Comparison of ENCODE assay signal across 33 cellular contexts in the genomic region with DNA sequence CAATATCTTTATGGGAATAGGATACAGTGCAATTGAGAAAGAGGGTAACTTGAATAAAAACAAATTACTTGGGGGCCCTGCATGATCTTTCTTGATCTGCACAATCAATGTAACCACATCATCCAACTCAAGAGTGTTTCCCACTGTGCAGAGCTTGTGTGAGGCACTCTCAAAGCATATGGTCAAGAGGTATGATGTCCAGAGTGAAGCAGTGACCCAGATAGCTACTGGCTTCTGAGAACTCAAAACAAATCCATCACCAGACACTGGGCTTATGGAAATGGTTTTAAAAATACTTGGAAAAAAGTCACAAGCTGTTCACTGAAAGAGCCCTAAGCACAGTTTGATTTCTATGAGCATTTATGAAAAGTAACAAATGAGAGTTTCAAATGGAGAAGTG.
"Had no signal": no experiment of that assay in that cellular context is flagged by ENCODE, and none has a peak within 500 bp of the region (broad histone marks: within the 10 kb centered on the region; RNA-seq: fewer than 3 reads in every experiment).

No MANE protein-coding gene starts in this region.

- H3K27me3 Mint-ChIP-seq: activated CD4-positive, alpha-beta memory T cell treated with anti-CD3 and anti-CD28 coated beads, Interleukin-2, amount 10 ng/mL, durations not matched to agents 7 days and 5 days; activated CD4-positive, alpha-beta T cell treated with anti-CD3 and anti-CD28 coated beads for 36 hours; activated CD4-positive, alpha-beta T cell treated with anti-CD3 and anti-CD28 coated beads, Interleukin-2, amount 10 ng/mL, durations not matched to agents 24 days and 14 days; activated naive CD4-positive, alpha-beta T cell treated with anti-CD3 and anti-CD28 coated beads, Interleukin-2, amount 10 ng/mL, durations not matched to agents 7 days and 5 days; activated naive CD8-positive, alpha-beta T cell treated with anti-CD3 and anti-CD28 coated beads, Interleukin-2, amount 10 ng/mL, durations not matched to agents 7 days and 5 days; activated T-cell treated with anti-CD3 and anti-CD28 coated beads, Interleukin-2, amount 50 U/mL, for 24 hours; dendritic cell treated with granulocyte-macrophage colony-stimulating factor and Interleukin-4, amounts not matched to agents 40 ng/mL and 50 ng/mL, for 4 days; T-helper 17 cell had no signal

- H3K27ac ChIP-seq: ascending aorta, breast epithelium, cardiac muscle cell, coronary artery, gastrocnemius medialis, heart right ventricle, hepatocyte had no signal

- H3K36me3 Mint-ChIP-seq: activated naive CD4-positive, alpha-beta T cell treated with anti-CD3 and anti-CD28 coated beads, Interleukin-2, amount 10 ng/mL, durations not matched to agents 7 days and 5 days; activated naive CD8-positive, alpha-beta T cell treated with anti-CD3 and anti-CD28 coated beads, Interleukin-2, amount 10 ng/mL, durations not matched to agents 7 days and 5 days; brain had no signal

- H3K4me1 Mint-ChIP-seq: activated CD4-positive, alpha-beta memory T cell treated with anti-CD3 and anti-CD28 coated beads, Interleukin-2, amount 10 ng/mL, durations not matched to agents 7 days and 5 days; activated CD4-positive, alpha-beta T cell treated with anti-CD3 and anti-CD28 coated beads for 36 hours; activated CD4-positive, alpha-beta T cell treated with anti-CD3 and anti-CD28 coated beads, Interleukin-2, amount 10 ng/mL, durations not matched to agents 24 days and 14 days; activated naive CD4-positive, alpha-beta T cell treated with anti-CD3 and anti-CD28 coated beads, Interleukin-2, amount 10 ng/mL, durations not matched to agents 7 days and 5 days; activated naive CD8-positive, alpha-beta T cell treated with anti-CD3 and anti-CD28 coated beads, Interleukin-2, amount 10 ng/mL, durations not matched to agents 7 days and 5 days; brain; T-helper 17 cell had no signal

- DNase-seq: activated CD4-positive, alpha-beta memory T cell treated with anti-CD3 and anti-CD28 coated beads, Interleukin-2, amount 10 ng/mL, durations not matched to agents 7 days and 5 days; activated CD4-positive, alpha-beta T cell treated with anti-CD3 and anti-CD28 coated beads for 36 hours; activated CD4-positive, alpha-beta T cell treated with anti-CD3 and anti-CD28 coated beads, Interleukin-2, amount 10 ng/mL, durations not matched to agents 24 days and 14 days; activated CD4-positive, alpha-beta T cell treated with anti-CD3 and anti-CD28 coated beads, Interleukin-2, amount 50 U/mL, for 4 hours; activated CD4-positive, CD25-positive, alpha-beta regulatory T cell; activated CD4-positive, CD25-positive, alpha-beta regulatory T cell treated with anti-CD3 and anti-CD28 coated beads, Interleukin-2, amount 50 U/mL, for 72 hours; activated CD8-positive, alpha-beta memory T cell treated with anti-CD3 and anti-CD28 coated beads, Interleukin-2, amount 50 U/mL, for 48 hours; activated gamma-delta T cell; activated naive CD4-positive, alpha-beta T cell; activated naive CD4-positive, alpha-beta T cell treated with anti-CD3 and anti-CD28 coated beads, Interleukin-2, amount 10 ng/mL, durations not matched to agents 7 days and 5 days; activated naive CD8-positive, alpha-beta T cell treated with anti-CD3 and anti-CD28 coated beads, Interleukin-2, amount 10 ng/mL, durations not matched to agents 7 days and 5 days; activated T-cell treated with anti-CD3 and anti-CD28 coated beads for 4 hours; activated T-cell treated with anti-CD3 and anti-CD28 coated beads, Interleukin-2, amount 50 U/mL, for 24 hours; activated T-cell treated with anti-CD3 and anti-CD28 coated beads, Interleukin-2, amount 50 U/mL, for 72 hours; central memory CD4-positive, alpha-beta T cell; effector memory CD4-positive, alpha-beta T cell; endodermal cell; foreskin fibroblast; gastrocnemius medialis; heart right ventricle; T-helper 1 cell; T-helper 17 cell; T1000 had no signal

- H3K9me3 Mint-ChIP-seq: endodermal cell had no signal

- H3K4me2 ChIP-seq: hepatocyte had no signal

- H3K4me1 ChIP-seq: ascending aorta, breast epithelium, gastrocnemius medialis, heart right ventricle had no signal

- H3K4me3 ChIP-seq: ascending aorta, breast epithelium, cardiac muscle cell, coronary artery, dorsolateral prefrontal cortex, gastrocnemius medialis, heart right ventricle, hepatocyte had no signal

- H3K79me2 ChIP-seq: hepatocyte had no signal

- H3K27ac Mint-ChIP-seq: activated CD4-positive, alpha-beta memory T cell treated with anti-CD3 and anti-CD28 coated beads, Interleukin-2, amount 10 ng/mL, durations not matched to agents 7 days and 5 days; activated CD4-positive, alpha-beta T cell treated with anti-CD3 and anti-CD28 coated beads for 36 hours; activated CD4-positive, alpha-beta T cell treated with anti-CD3 and anti-CD28 coated beads, Interleukin-2, amount 10 ng/mL, durations not matched to agents 24 days and 14 days; activated naive CD4-positive, alpha-beta T cell treated with anti-CD3 and anti-CD28 coated beads, Interleukin-2, amount 10 ng/mL, durations not matched to agents 7 days and 5 days; activated naive CD4-positive, alpha-beta T cell treated with anti-CD3 and anti-CD28 coated beads, Interleukin-2, amount 50 U/mL, for 72 hours; activated naive CD8-positive, alpha-beta T cell treated with anti-CD3 and anti-CD28 coated beads, Interleukin-2, amount 10 ng/mL, durations not matched to agents 7 days and 5 days; activated T-cell treated with anti-CD3 and anti-CD28 coated beads, Interleukin-2, amount 50 U/mL, for 24 hours; activated T-cell treated with anti-CD3 and anti-CD28 coated beads, Interleukin-2, amount 50 U/mL, for 72 hours; brain; dendritic cell treated with granulocyte-macrophage colony-stimulating factor and Interleukin-4, amounts not matched to agents 40 ng/mL and 50 ng/mL, for 4 days; endodermal cell; T-helper 17 cell; T-helper 2 cell treated with Interferon-gamma antibody and Interleukin-4, amounts not matched to agents 5 μg/mL and 100 μg/mL, for 36 hours had no signal

- H2AFZ ChIP-seq: hepatocyte had no signal

- H3K36me3 ChIP-seq: ascending aorta, breast epithelium, cardiac muscle cell, gastrocnemius medialis, heart right ventricle had no signal

- H3K4me3 Mint-ChIP-seq: activated CD4-positive, alpha-beta memory T cell treated with anti-CD3 and anti-CD28 coated beads, Interleukin-2, amount 10 ng/mL, durations not matched to agents 7 days and 5 days; activated CD4-positive, alpha-beta T cell treated with anti-CD3 and anti-CD28 coated beads for 36 hours; activated CD4-positive, alpha-beta T cell treated with anti-CD3 and anti-CD28 coated beads, Interleukin-2, amount 10 ng/mL, durations not matched to agents 24 days and 14 days; activated naive CD4-positive, alpha-beta T cell treated with anti-CD3 and anti-CD28 coated beads, Interleukin-2, amount 10 ng/mL, durations not matched to agents 7 days and 5 days; activated naive CD8-positive, alpha-beta T cell treated with anti-CD3 and anti-CD28 coated beads, Interleukin-2, amount 10 ng/mL, durations not matched to agents 7 days and 5 days; activated T-cell treated with anti-CD3 and anti-CD28 coated beads, Interleukin-2, amount 50 U/mL, for 24 hours; activated T-cell treated with anti-CD3 and anti-CD28 coated beads, Interleukin-2, amount 50 U/mL, for 72 hours; brain; dendritic cell treated with granulocyte-macrophage colony-stimulating factor and Interleukin-4, amounts not matched to agents 40 ng/mL and 50 ng/mL, for 4 days; endodermal cell; T-helper 17 cell; T-helper 2 cell treated with Interferon-gamma antibody and Interleukin-4, amounts not matched to agents 5 μg/mL and 100 μg/mL, for 36 hours had no signal

- H3K9me3 ChIP-seq: ascending aorta, gastrocnemius medialis had no signal
